Comparison of ENCODE assay signal across 19 cellular contexts in genomic region chr13:25575562-25575961, GRCh38.
DNase-seq lines count a peak whose midpoint lies in the region; ATAC-seq and TF ChIP-seq lines count a peak whose summit lies in the region.
"Had no signal": no experiment of that assay in that cellular context is flagged by ENCODE, and none has a peak within 500 bp of the region (broad histone marks: within the 10 kb centered on the region; RNA-seq: fewer than 3 reads in every experiment).

No MANE protein-coding gene starts in this region.

- H3K27me3 ChIP-seq in DND-41 (ENCODE audit: insufficient read depth, low read length, poor library complexity), result no peaks in the 10 kb centered on the region
- H3K27me3 ChIP-seq: SJSA1 had no signal

- H3K27ac Mint-ChIP-seq in osteocyte (ENCODE audit: unreplicated experiment), result peak overlapping the region; percentile 82
- no peak overlapping the region for H3K27ac Mint-ChIP-seq in activated T-helper 2 cell treated with anti-CD3 and anti-CD28 coated beads, Interferon-gamma antibody, Interleukin-2, Interleukin-4, amounts not matched to agents 10 μg/mL and 5 μg/mL and 100 μg/mL, durations not matched to agents 14 hours and 24 hours and 36 hours
- no peak overlapping the region for H3K27ac Mint-ChIP-seq in CD14-positive monocyte
- H3K27ac Mint-ChIP-seq: HFFc6 had no signal

- no peak for TF ChIP-seq CTCF in DND-41 (IDR thresholded peaks at IDR 0.05; ENCODE audit: borderline replicate concordance, extremely low read depth, low read length, poor library complexity, severe bottlenecking)
- no peak for TF ChIP-seq CTCF in HEK293 (tag by site-specific recombination; IDR thresholded peaks at IDR 0.05)
- no peak for TF ChIP-seq CTCF in osteocyte (IDR thresholded peaks at IDR 0.05)
- TF ChIP-seq CTCF in CD14-positive monocyte (IDR thresholded peaks at IDR 0.05), result no peak

- no peaks in the 10 kb centered on the region for H4K20me1 ChIP-seq in DND-41 (ENCODE audit: insufficient read depth, low read length)

- H3K36me3 ChIP-seq in DND-41 (ENCODE audit: insufficient read depth, low read length) (no peaks in the 10 kb centered on the region), HEK293 (ENCODE audit: control insufficient read depth in 2 of 2, insufficient read depth in 1 of 2, low read length in 2 of 2) (no peaks in the 10 kb centered on the region)
- H3K36me3 ChIP-seq: SJSA1 had no signal

- H3K4me1 ChIP-seq in DND-41 (ENCODE audit: insufficient read depth, low read length), result peaks cover 25% of the 10 kb centered on the region
- H3K4me1 ChIP-seq in HEK293 (ENCODE audit: control insufficient read depth, insufficient read depth, low read length), result no peaks in the 10 kb centered on the region
- H3K4me1 ChIP-seq: SJSA1 had no signal

- H3K9ac ChIP-seq in DND-41 (ENCODE audit: low read depth, low read length), result no peak overlapping the region

- H3K9me3 Mint-ChIP-seq in osteocyte (ENCODE audit: unreplicated experiment), result no peaks in the 10 kb centered on the region
- no peaks in the 10 kb centered on the region for H3K9me3 Mint-ChIP-seq in activated T-helper 2 cell treated with anti-CD3 and anti-CD28 coated beads, Interferon-gamma antibody, Interleukin-2, Interleukin-4, amounts not matched to agents 10 μg/mL and 5 μg/mL and 100 μg/mL, durations not matched to agents 14 hours and 24 hours and 36 hours
- H3K9me3 Mint-ChIP-seq in CD14-positive monocyte, result peaks cover 0 to 2% (median 0%) of the 10 kb centered on the region in 7 donors
- H3K9me3 Mint-ChIP-seq: HFFc6 had no signal

- H3K27ac ChIP-seq in DND-41 (ENCODE audit: low read length) (peak overlapping the region; percentile 53), HEK293 (ENCODE audit: extremely low read depth, low read depth, low read length) (no peak overlapping the region)
- H3K27ac ChIP-seq: C4-2B, HL-60, SJSA1 had no signal

- peaks cover 28% of the 10 kb centered on the region for H3K4me1 Mint-ChIP-seq in osteocyte (ENCODE audit: unreplicated experiment)
- H3K4me1 Mint-ChIP-seq in activated T-helper 2 cell treated with anti-CD3 and anti-CD28 coated beads, Interferon-gamma antibody, Interleukin-2, Interleukin-4, amounts not matched to agents 10 μg/mL and 5 μg/mL and 100 μg/mL, durations not matched to agents 14 hours and 24 hours and 36 hours (ENCODE audit: low read depth), result peaks cover 5% of the 10 kb centered on the region
- H3K4me1 Mint-ChIP-seq in CD14-positive monocyte, result no peaks in the 10 kb centered on the region

- CTCF ChIA-PET in HEK293 (lab: Yijun Ruan, JAX), result interaction anchor here (0.7 to 1.5 kb wide), 5 partner anchors 45 to 609 kb away, joined by 3 to 9 read pairs (median 4); no protein-coding TSS in a partner anchor

- H3K9me3 ChIP-seq in DND-41 (ENCODE audit: insufficient read depth, low read length, severe bottlenecking) (no peaks in the 10 kb centered on the region), HEK293 (ENCODE audit: control insufficient read depth, insufficient read depth, low read depth, low read length) (no peaks in the 10 kb centered on the region)
- H3K9me3 ChIP-seq: SJSA1 had no signal

- H3K4me3 ChIP-seq in DND-41 (ENCODE audit: low read depth in 1 of 2, low read length in 2 of 2) (no peak overlapping the region), HEK293 (ENCODE audit: low read depth, low read length) (no peak overlapping the region)
- H3K4me3 ChIP-seq: SJSA1 had no signal

- H3K79me2 ChIP-seq in DND-41 (ENCODE audit: insufficient read depth, low read length), result no peaks in the 10 kb centered on the region

- no peaks in the 10 kb centered on the region for H3K36me3 Mint-ChIP-seq in osteocyte (ENCODE audit: unreplicated experiment)
- no peaks in the 10 kb centered on the region for H3K36me3 Mint-ChIP-seq in activated T-helper 2 cell treated with anti-CD3 and anti-CD28 coated beads, Interferon-gamma antibody, Interleukin-2, Interleukin-4, amounts not matched to agents 10 μg/mL and 5 μg/mL and 100 μg/mL, durations not matched to agents 14 hours and 24 hours and 36 hours (ENCODE audit: low read depth)
- H3K36me3 Mint-ChIP-seq in CD14-positive monocyte, result no peaks in the 10 kb centered on the region

- intact Hi-C loops in activated T-helper 2 cell treated with anti-CD3 and anti-CD28 coated beads, Interferon-gamma antibody, Interleukin-2, Interleukin-4, amounts not matched to agents 10 μg/mL and 5 μg/mL and 100 μg/mL, durations not matched to agents 14 hours and 24 hours and 36 hours (cut with micrococcal nuclease), result loop anchor here (2.0 kb wide), 1 partner anchor 487 kb away; no protein-coding TSS in a partner anchor
- intact Hi-C loops in CD14-positive monocyte (cut with micrococcal nuclease), result loop anchor here in 1 of 2 donors (2.0 kb wide), 1 partner anchor 495 kb away; no protein-coding TSS in a partner anchor

- H2AFZ ChIP-seq in DND-41 (ENCODE audit: low read depth, low read length), result no peak overlapping the region

- POLR2A ChIA-PET in HEK293 (lab: Yijun Ruan, JAX), result no interaction called here

- DNase-seq in DND-41, result peak; percentile 57
- peak; percentile 3 for DNase-seq in RPMI7951 (ENCODE audit: low read depth)
- DNase-seq in osteocyte (ENCODE audit: extremely low spot score, unreplicated experiment), result no peak
- no peak for DNase-seq in COLO829 (ENCODE audit: low spot score)
- no peak for DNase-seq in activated T-helper 2 cell treated with anti-CD3 and anti-CD28 coated beads, Interferon-gamma antibody, Interleukin-2, Interleukin-4, amounts not matched to agents 10 μg/mL and 5 μg/mL and 100 μg/mL, durations not matched to agents 14 hours and 24 hours and 36 hours (ENCODE audit: low spot score)
- DNase-seq in CD14-positive monocyte (ENCODE audit: low spot score), result no peak
- DNase-seq: H7, HFFc6, KBM-7, MV-4-11, NCI-H1694 treated with DMSO at 0.1 percent for 48 hours, NCI-H2081 treated with DMSO at 0.1 percent for 48 hours, NCI-H526 treated with DMSO at 0.1 percent for 48 hours had no signal

- peak; percentile 80 for ATAC-seq in DND-41 (ENCODE audit: insufficient read depth, low read depth)
- ATAC-seq: HepG2, Panc1 had no signal

- H3K4me3 Mint-ChIP-seq in osteocyte (ENCODE audit: unreplicated experiment), result no peak overlapping the region
- no peak overlapping the region for H3K4me3 Mint-ChIP-seq in activated T-helper 2 cell treated with anti-CD3 and anti-CD28 coated beads, Interferon-gamma antibody, Interleukin-2, Interleukin-4, amounts not matched to agents 10 μg/mL and 5 μg/mL and 100 μg/mL, durations not matched to agents 14 hours and 24 hours and 36 hours (ENCODE audit: low read depth)
- H3K4me3 Mint-ChIP-seq in CD14-positive monocyte, result no peak overlapping the region
- H3K4me3 Mint-ChIP-seq: HFFc6 had no signal

- H3K4me2 ChIP-seq in DND-41 (ENCODE audit: insufficient read depth, low read length), result peak overlapping the region; percentile 33

- H3K27me3 Mint-ChIP-seq in osteocyte (ENCODE audit: unreplicated experiment) (no peaks in the 10 kb centered on the region), CD14-positive monocyte (ENCODE audit: low read depth in 3 of 3) (peaks cover 7 to 19% (median 8%) of the 10 kb centered on the region in 3 donors)
- H3K27me3 Mint-ChIP-seq in activated T-helper 2 cell treated with anti-CD3 and anti-CD28 coated beads, Interferon-gamma antibody, Interleukin-2, Interleukin-4, amounts not matched to agents 10 μg/mL and 5 μg/mL and 100 μg/mL, durations not matched to agents 14 hours and 24 hours and 36 hours (ENCODE audit: low read depth), result peaks cover 29% of the 10 kb centered on the region

TF ChIP-seq in HEK293, 187 proteins besides CTCF, POLR2A, EP300 and RAD21:
- TF ChIP-seq ZNF335 (tag by site-specific recombination; conservative IDR thresholded peaks at IDR 0.05) (peak; percentile 47; the same call in 1 of the 2 replicates), ZNF837 (tag by site-specific recombination; IDR thresholded peaks at IDR 0.05) (no peak)

Comparison
In these comparisons a context has a peak if more than half of its experiments do, and no peak if none do; other contexts are left out.
1. DNase-seq: peak in DND-41 (single experiment) and RPMI7951 (single experiment); none in osteocyte (single experiment), COLO829 (single experiment), activated T-helper 2 cell treated with anti-CD3 and anti-CD28 coated beads, Interferon-gamma antibody, Interleukin-2, Interleukin-4, amounts not matched to agents 10 μg/mL and 5 μg/mL and 100 μg/mL, durations not matched to agents 14 hours and 24 hours and 36 hours (single experiment) and CD14-positive monocyte (single experiment).